In the genomic region with DNA sequence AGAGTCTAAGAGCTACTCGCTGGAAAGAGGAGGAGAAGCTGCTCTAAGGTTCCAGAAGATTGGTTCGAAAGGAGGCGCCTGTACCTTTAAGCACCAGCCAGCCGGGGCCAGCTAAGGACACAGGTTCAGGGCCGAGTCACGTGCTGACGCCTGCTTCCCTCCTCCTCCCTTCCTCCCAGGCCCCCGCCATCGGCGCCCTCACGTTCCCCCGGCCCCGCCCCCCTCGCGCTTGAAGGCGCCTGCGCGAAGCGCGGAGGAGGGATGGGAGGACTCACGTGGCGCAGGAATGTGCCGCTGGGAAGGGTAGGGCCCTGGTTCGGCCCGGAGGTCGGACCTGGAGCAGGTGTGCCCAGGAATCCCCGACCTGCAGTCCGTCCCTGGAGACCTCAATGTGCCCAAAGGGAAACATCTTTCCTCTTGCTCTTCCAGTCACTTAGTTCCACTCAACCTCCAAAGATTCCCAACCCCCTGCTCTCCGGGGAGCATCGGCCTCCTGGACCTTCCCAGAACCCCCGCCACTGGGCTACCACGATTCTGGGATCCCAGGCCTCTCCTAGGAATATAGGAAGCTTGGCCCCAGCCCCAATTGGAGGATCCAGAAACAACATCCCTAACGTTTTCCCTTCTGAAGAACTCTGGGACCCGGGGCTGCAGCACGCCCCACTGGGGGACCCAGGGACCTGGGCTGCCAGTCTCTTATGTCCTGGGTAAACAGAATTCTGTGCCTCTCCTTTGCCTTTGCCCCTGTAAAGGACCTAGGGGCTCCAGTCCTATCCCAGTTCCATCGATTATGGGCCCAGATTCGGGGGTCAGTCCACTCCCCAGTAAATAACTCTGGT, we compare ENCODE assay signal across 1 cellular context.
A peak's percentile ranks its signal among the peaks of the same experiment; 100 is the strongest.
TF ChIP-seq lines count a peak whose summit lies in the region.

No MANE protein-coding gene starts in this region.

TF ChIP-seq in HepG2, 621 proteins besides CTCF, POLR2A, EP300 and RAD21 (continued from another document and continues in another):
- TF ChIP-seq, protein P1, sequence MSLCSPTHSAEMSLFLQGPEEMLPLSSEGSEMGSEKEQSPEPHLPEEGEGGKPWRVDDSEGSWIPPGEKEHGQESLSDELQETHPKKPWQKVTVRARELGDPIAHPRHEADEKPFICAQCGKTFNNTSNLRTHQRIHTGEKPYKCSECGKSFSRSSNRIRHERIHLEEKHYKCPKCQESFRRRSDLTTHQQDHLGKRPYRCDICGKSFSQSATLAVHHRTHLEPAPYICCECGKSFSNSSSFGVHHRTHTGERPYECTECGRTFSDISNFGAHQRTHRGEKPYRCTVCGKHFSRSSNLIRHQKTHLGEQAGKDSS (CRISPR knock-in tag; IDR thresholded peaks at IDR 0.05; ENCODE audit: borderline replicate concordance, low read depth): peak; percentile 57; the same call in 1 of the 2 replicates
- TF ChIP-seq ARNT (IDR thresholded peaks at IDR 0.05) (no peak), KDM2A (CRISPR knock-in tag; IDR thresholded peaks at IDR 0.05; ENCODE audit: borderline replicate concordance, low read depth) (peak; percentile 89), KLF11 (CRISPR knock-in tag; IDR thresholded peaks at IDR 0.05) (no peak), ATAD3A (CRISPR knock-in tag; IDR thresholded peaks at IDR 0.05) (no peak), CREB1 (IDR thresholded peaks at IDR 0.05) (no peak), CREB1 (CRISPR knock-in tag; IDR thresholded peaks at IDR 0.05) (no peak), ARNT2 (CRISPR knock-in tag; IDR thresholded peaks at IDR 0.05; ENCODE audit: low read depth) (peak; percentile 67), ISX (CRISPR knock-in tag; conservative IDR thresholded peaks at IDR 0.05) (no peak), RBAK (CRISPR knock-in tag; IDR thresholded peaks at IDR 0.05) (no peak; the same call in 1 of the 2 replicates), YEATS4 (CRISPR knock-in tag; IDR thresholded peaks at IDR 0.05; ENCODE audit: borderline replicate concordance) (peak; percentile 65; the same call in 1 of the 2 replicates), ZNF543 (CRISPR knock-in tag; IDR thresholded peaks at IDR 0.05) (peak; percentile 24; the same call in 1 of the 2 replicates), SPEN (CRISPR knock-in tag; IDR thresholded peaks at IDR 0.05; ENCODE audit: low read depth) (peak; percentile 65; the same call in 1 of the 2 replicates), SOX5 (CRISPR knock-in tag; IDR thresholded peaks at IDR 0.05; ENCODE audit: borderline replicate concordance) (peak; percentile 38; the same call in 1 of the 2 replicates), ZNF292 (CRISPR knock-in tag; IDR thresholded peaks at IDR 0.05; ENCODE audit: borderline replicate concordance, low read depth) (no peak), ZNF468 (CRISPR knock-in tag; IDR thresholded peaks at IDR 0.05) (no peak), ZNF235 (CRISPR knock-in tag; IDR thresholded peaks at IDR 0.05; ENCODE audit: borderline replicate concordance) (no peak), SP5 (CRISPR knock-in tag; IDR thresholded peaks at IDR 0.05; ENCODE audit: borderline replicate concordance, low read depth) (peak; percentile 90; the same call in 1 of the 2 replicates), NFE2L2 (IDR thresholded peaks at IDR 0.05; ENCODE audit: low read length) (no peak), ZNF549 (CRISPR knock-in tag; IDR thresholded peaks at IDR 0.05) (no peak), GLI4 (CRISPR knock-in tag; IDR thresholded peaks at IDR 0.05; ENCODE audit: borderline replicate concordance) (no peak), MIER2 (CRISPR knock-in tag; IDR thresholded peaks at IDR 0.05) (no peak), CEBPG (CRISPR knock-in tag; IDR thresholded peaks at IDR 0.05) (no peak), ZFP41 (CRISPR knock-in tag; IDR thresholded peaks at IDR 0.05; ENCODE audit: borderline replicate concordance) (no peak), ZNF160 (CRISPR knock-in tag; IDR thresholded peaks at IDR 0.05) (peak; percentile 48; the same call in 1 of the 2 replicates), PTBP1 (IDR thresholded peaks at IDR 0.05; ENCODE audit: low read depth, low read length, poor library complexity, severe bottlenecking) (no peak), KAT7 (CRISPR knock-in tag; IDR thresholded peaks at IDR 0.05; ENCODE audit: borderline replicate concordance) (no peak), NFIB (CRISPR knock-in tag; IDR thresholded peaks at IDR 0.05; ENCODE audit: borderline replicate concordance) (no peak), ZNF484 (CRISPR knock-in tag; IDR thresholded peaks at IDR 0.05; ENCODE audit: borderline replicate concordance, low read depth) (no peak), SMAD3 (CRISPR knock-in tag; IDR thresholded peaks at IDR 0.05) (no peak), MEIS2 (CRISPR knock-in tag; IDR thresholded peaks at IDR 0.05) (peak; percentile 57; the same call in 1 of the 2 replicates), ZNF850 (CRISPR knock-in tag; conservative IDR thresholded peaks at IDR 0.05) (no peak), ZNF772 (CRISPR knock-in tag; IDR thresholded peaks at IDR 0.05) (no peak), TOPORS (CRISPR knock-in tag; IDR thresholded peaks at IDR 0.05) (no peak), ZNF577 (CRISPR knock-in tag; IDR thresholded peaks at IDR 0.05; ENCODE audit: borderline replicate concordance, low read depth) (no peak), HMGA1 (CRISPR knock-in tag; conservative IDR thresholded peaks at IDR 0.05) (no peak), RFX3 (CRISPR knock-in tag; IDR thresholded peaks at IDR 0.05) (no peak), THYN1 (CRISPR knock-in tag; IDR thresholded peaks at IDR 0.05; ENCODE audit: borderline replicate concordance, low read depth) (no peak), PRPF4 (IDR thresholded peaks at IDR 0.05; ENCODE audit: low read depth, low read length, poor library complexity, severe bottlenecking) (no peak), ZNF792 (CRISPR knock-in tag; IDR thresholded peaks at IDR 0.05) (peak; percentile 22; the same call in 1 of the 2 replicates), ZNF331 (CRISPR knock-in tag; IDR thresholded peaks at IDR 0.05) (peak; percentile 86), POGZ (CRISPR knock-in tag; IDR thresholded peaks at IDR 0.05) (no peak), ZNF614 (CRISPR knock-in tag; IDR thresholded peaks at IDR 0.05; ENCODE audit: borderline replicate concordance) (no peak), HES4 (CRISPR knock-in tag; IDR thresholded peaks at IDR 0.05; ENCODE audit: borderline replicate concordance) (peak; percentile 67; the same call in 1 of the 2 replicates), ZNF563 (CRISPR knock-in tag; IDR thresholded peaks at IDR 0.05) (peak; percentile 79; the same call in 1 of the 2 replicates), THAP11 (CRISPR knock-in tag; IDR thresholded peaks at IDR 0.05) (peak; percentile 77)
- TF ChIP-seq, protein P2, sequence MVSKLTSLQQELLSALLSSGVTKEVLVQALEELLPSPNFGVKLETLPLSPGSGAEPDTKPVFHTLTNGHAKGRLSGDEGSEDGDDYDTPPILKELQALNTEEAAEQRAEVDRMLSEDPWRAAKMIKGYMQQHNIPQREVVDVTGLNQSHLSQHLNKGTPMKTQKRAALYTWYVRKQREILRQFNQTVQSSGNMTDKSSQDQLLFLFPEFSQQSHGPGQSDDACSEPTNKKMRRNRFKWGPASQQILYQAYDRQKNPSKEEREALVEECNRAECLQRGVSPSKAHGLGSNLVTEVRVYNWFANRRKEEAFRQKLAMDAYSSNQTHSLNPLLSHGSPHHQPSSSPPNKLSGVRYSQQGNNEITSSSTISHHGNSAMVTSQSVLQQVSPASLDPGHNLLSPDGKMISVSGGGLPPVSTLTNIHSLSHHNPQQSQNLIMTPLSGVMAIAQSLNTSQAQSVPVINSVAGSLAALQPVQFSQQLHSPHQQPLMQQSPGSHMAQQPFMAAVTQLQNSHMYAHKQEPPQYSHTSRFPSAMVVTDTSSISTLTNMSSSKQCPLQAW (CRISPR knock-in tag; IDR thresholded peaks at IDR 0.05): peak; percentile 69; the same call in 1 of the 2 replicates
- TF ChIP-seq, protein P3, sequence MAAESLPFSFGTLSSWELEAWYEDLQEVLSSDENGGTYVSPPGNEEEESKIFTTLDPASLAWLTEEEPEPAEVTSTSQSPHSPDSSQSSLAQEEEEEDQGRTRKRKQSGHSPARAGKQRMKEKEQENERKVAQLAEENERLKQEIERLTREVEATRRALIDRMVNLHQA (CRISPR knock-in tag; IDR thresholded peaks at IDR 0.05): no peak
- TF ChIP-seq, protein P4, sequence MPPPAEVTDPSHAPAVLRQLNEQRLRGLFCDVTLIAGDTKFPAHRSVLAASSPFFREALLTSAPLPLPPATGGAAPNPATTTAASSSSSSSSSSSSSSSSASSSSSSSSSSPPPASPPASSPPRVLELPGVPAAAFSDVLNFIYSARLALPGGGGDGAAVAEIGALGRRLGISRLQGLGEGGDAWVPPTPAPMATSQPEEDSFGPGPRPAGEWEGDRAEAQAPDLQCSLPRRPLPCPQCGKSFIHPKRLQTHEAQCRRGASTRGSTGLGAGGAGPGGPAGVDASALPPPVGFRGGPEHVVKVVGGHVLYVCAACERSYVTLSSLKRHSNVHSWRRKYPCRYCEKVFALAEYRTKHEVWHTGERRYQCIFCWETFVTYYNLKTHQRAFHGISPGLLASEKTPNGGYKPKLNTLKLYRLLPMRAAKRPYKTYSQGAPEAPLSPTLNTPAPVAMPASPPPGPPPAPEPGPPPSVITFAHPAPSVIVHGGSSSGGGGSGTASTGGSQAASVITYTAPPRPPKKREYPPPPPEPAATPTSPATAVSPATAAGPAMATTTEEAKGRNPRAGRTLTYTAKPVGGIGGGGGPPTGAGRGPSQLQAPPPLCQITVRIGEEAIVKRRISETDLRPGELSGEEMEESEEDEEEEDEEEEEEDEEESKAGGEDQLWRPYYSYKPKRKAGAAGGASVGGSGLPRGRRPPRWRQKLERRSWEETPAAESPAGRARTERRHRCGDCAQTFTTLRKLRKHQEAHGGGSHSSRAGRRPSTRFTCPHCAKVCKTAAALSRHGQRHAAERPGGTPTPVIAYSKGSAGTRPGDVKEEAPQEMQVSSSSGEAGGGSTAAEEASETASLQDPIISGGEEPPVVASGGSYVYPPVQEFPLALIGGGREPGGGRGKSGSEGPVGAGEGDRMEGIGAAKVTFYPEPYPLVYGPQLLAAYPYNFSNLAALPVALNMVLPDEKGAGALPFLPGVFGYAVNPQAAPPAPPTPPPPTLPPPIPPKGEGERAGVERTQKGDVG (CRISPR knock-in tag; IDR thresholded peaks at IDR 0.05; ENCODE audit: borderline replicate concordance): no peak
- TF ChIP-seq, protein P5, sequence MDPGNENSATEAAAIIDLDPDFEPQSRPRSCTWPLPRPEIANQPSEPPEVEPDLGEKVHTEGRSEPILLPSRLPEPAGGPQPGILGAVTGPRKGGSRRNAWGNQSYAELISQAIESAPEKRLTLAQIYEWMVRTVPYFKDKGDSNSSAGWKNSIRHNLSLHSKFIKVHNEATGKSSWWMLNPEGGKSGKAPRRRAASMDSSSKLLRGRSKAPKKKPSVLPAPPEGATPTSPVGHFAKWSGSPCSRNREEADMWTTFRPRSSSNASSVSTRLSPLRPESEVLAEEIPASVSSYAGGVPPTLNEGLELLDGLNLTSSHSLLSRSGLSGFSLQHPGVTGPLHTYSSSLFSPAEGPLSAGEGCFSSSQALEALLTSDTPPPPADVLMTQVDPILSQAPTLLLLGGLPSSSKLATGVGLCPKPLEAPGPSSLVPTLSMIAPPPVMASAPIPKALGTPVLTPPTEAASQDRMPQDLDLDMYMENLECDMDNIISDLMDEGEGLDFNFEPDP (CRISPR knock-in tag; conservative IDR thresholded peaks at IDR 0.05): no peak
- TF ChIP-seq, protein P6, sequence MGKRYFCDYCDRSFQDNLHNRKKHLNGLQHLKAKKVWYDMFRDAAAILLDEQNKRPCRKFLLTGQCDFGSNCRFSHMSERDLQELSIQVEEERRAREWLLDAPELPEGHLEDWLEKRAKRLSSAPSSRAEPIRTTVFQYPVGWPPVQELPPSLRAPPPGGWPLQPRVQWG (CRISPR knock-in tag; IDR thresholded peaks at IDR 0.05; ENCODE audit: borderline replicate concordance, low read depth): no peak
- TF ChIP-seq, protein P7, sequence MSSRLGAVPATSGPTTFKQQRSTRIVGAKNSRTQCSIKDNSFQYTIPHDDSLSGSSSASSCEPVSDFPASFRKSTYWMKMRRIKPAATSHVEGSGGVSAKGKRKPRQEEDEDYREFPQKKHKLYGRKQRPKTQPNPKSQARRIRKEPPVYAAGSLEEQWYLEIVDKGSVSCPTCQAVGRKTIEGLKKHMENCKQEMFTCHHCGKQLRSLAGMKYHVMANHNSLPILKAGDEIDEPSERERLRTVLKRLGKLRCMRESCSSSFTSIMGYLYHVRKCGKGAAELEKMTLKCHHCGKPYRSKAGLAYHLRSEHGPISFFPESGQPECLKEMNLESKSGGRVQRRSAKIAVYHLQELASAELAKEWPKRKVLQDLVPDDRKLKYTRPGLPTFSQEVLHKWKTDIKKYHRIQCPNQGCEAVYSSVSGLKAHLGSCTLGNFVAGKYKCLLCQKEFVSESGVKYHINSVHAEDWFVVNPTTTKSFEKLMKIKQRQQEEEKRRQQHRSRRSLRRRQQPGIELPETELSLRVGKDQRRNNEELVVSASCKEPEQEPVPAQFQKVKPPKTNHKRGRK (CRISPR knock-in tag; IDR thresholded peaks at IDR 0.05): no peak
- TF ChIP-seq, protein P8, sequence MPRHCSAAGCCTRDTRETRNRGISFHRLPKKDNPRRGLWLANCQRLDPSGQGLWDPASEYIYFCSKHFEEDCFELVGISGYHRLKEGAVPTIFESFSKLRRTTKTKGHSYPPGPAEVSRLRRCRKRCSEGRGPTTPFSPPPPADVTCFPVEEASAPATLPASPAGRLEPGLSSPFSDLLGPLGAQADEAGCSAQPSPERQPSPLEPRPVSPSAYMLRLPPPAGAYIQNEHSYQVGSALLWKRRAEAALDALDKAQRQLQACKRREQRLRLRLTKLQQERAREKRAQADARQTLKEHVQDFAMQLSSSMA (CRISPR knock-in tag; IDR thresholded peaks at IDR 0.05): no peak
- TF ChIP-seq, protein P9, sequence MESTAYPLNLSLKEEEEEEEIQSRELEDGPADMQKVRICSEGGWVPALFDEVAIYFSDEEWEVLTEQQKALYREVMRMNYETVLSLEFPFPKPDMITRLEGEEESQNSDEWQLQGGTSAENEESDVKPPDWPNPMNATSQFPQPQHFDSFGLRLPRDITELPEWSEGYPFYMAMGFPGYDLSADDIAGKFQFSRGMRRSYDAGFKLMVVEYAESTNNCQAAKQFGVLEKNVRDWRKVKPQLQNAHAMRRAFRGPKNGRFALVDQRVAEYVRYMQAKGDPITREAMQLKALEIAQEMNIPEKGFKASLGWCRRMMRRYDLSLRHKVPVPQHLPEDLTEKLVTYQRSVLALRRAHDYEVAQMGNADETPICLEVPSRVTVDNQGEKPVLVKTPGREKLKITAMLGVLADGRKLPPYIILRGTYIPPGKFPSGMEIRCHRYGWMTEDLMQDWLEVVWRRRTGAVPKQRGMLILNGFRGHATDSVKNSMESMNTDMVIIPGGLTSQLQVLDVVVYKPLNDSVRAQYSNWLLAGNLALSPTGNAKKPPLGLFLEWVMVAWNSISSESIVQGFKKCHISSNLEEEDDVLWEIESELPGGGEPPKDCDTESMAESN (CRISPR knock-in tag; conservative IDR thresholded peaks at IDR 0.05): peak; percentile 63; the same call in 1 of the 2 replicates
- TF ChIP-seq, protein P10, sequence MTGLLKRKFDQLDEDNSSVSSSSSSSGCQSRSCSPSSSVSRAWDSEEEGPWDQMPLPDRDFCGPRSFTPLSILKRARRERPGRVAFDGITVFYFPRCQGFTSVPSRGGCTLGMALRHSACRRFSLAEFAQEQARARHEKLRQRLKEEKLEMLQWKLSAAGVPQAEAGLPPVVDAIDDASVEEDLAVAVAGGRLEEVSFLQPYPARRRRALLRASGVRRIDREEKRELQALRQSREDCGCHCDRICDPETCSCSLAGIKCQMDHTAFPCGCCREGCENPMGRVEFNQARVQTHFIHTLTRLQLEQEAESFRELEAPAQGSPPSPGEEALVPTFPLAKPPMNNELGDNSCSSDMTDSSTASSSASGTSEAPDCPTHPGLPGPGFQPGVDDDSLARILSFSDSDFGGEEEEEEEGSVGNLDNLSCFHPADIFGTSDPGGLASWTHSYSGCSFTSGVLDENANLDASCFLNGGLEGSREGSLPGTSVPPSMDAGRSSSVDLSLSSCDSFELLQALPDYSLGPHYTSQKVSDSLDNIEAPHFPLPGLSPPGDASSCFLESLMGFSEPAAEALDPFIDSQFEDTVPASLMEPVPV (CRISPR knock-in tag; IDR thresholded peaks at IDR 0.05): 0 out of 2 replicates have a peak, but pooled peaks have one; percentile 22
